Comparison of ENCODE assay signal across 1 cellular context in the genomic region with DNA sequence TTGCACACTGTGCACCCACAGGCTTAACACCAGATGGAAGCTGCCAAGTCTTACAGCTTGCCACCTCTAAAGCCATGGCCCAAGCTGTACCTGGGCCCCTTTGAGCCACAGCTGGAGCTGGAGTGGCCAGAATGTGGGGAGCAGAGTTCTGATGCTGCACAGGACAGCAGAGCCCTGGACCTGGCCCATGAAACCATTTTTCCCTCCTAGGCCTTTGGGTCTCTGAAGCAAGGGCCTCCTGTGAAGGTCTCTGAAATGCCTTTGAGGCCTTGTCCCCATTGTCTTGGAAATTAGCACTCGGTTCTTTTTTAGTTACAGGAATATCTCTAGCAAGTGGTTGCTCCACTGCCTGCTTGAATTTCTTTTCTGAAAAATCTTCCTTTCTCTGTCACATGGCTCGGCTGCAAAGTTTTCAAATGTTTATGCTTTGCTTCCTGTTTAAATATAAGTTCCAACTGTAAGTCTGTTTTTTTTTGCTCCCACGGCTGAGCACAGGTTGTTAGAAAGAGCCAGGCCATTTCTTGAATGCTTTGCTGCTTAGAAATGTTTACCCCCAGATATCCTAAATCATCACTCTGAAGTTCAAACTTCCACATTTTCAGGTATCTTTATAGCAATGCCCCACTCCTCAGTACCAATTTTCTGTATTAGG.
TF ChIP-seq lines count a peak whose summit lies in the region.

No MANE protein-coding gene starts in this region.

TF ChIP-seq in GM23338, 12 proteins besides CTCF, POLR2A, EP300 and RAD21 (continued from another document):
- TF ChIP-seq, protein P1, sequence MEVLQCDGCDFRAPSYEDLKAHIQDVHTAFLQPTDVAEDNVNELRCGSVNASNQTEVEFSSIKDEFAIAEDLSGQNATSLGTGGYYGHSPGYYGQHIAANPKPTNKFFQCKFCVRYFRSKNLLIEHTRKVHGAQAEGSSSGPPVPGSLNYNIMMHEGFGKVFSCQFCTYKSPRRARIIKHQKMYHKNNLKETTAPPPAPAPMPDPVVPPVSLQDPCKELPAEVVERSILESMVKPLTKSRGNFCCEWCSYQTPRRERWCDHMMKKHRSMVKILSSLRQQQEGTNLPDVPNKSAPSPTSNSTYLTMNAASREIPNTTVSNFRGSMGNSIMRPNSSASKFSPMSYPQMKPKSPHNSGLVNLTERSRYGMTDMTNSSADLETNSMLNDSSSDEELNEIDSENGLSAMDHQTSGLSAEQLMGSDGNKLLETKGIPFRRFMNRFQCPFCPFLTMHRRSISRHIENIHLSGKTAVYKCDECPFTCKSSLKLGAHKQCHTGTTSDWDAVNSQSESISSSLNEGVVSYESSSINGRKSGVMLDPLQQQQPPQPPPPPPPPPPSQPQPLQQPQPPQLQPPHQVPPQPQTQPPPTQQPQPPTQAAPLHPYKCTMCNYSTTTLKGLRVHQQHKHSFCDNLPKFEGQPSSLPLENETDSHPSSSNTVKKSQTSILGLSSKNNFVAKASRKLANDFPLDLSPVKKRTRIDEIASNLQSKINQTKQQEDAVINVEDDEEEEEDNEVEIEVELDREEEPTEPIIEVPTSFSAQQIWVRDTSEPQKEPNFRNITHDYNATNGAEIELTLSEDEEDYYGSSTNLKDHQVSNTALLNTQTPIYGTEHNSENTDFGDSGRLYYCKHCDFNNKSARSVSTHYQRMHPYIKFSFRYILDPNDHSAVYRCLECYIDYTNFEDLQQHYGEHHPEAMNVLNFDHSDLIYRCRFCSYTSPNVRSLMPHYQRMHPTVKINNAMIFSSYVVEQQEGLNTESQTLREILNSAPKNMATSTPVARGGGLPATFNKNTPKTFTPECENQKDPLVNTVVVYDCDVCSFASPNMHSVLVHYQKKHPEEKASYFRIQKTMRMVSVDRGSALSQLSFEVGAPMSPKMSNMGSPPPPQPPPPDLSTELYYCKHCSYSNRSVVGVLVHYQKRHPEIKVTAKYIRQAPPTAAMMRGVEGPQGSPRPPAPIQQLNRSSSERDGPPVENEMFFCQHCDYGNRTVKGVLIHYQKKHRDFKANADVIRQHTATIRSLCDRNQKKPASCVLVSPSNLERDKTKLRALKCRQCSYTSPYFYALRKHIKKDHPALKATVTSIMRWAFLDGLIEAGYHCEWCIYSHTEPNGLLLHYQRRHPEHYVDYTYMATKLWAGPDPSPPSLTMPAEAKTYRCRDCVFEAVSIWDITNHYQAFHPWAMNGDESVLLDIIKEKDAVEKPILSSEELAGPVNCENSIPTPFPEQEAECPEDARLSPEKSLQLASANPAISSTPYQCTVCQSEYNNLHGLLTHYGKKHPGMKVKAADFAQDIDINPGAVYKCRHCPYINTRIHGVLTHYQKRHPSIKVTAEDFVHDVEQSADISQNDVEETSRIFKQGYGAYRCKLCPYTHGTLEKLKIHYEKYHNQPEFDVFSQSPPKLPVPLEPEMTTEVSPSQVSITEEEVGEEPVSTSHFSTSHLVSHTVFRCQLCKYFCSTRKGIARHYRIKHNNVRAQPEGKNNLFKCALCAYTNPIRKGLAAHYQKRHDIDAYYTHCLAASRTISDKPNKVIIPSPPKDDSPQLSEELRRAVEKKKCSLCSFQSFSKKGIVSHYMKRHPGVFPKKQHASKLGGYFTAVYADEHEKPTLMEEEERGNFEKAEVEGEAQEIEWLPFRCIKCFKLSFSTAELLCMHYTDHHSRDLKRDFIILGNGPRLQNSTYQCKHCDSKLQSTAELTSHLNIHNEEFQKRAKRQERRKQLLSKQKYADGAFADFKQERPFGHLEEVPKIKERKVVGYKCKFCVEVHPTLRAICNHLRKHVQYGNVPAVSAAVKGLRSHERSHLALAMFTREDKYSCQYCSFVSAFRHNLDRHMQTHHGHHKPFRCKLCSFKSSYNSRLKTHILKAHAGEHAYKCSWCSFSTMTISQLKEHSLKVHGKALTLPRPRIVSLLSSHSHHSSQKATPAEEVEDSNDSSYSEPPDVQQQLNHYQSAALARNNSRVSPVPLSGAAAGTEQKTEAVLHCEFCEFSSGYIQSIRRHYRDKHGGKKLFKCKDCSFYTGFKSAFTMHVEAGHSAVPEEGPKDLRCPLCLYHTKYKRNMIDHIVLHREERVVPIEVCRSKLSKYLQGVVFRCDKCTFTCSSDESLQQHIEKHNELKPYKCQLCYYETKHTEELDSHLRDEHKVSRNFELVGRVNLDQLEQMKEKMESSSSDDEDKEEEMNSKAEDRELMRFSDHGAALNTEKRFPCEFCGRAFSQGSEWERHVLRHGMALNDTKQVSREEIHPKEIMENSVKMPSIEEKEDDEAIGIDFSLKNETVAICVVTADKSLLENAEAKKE (CRISPR knock-in tag; IDR thresholded peaks at IDR 0.05) = no peak
- no peak for TF ChIP-seq EZH2 (IDR thresholded peaks at IDR 0.05; ENCODE audit: low read depth, unreplicated experiment)
- no peak for TF ChIP-seq STAT1 (IDR thresholded peaks at IDR 0.05; ENCODE audit: unreplicated experiment)
- TF ChIP-seq, protein P2, sequence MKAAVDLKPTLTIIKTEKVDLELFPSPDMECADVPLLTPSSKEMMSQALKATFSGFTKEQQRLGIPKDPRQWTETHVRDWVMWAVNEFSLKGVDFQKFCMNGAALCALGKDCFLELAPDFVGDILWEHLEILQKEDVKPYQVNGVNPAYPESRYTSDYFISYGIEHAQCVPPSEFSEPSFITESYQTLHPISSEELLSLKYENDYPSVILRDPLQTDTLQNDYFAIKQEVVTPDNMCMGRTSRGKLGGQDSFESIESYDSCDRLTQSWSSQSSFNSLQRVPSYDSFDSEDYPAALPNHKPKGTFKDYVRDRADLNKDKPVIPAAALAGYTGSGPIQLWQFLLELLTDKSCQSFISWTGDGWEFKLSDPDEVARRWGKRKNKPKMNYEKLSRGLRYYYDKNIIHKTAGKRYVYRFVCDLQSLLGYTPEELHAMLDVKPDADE (IDR thresholded peaks at IDR 0.05) = no peak
- no peak for TF ChIP-seq JUNB (IDR thresholded peaks at IDR 0.05; ENCODE audit: unreplicated experiment)
- TF ChIP-seq, protein P3, sequence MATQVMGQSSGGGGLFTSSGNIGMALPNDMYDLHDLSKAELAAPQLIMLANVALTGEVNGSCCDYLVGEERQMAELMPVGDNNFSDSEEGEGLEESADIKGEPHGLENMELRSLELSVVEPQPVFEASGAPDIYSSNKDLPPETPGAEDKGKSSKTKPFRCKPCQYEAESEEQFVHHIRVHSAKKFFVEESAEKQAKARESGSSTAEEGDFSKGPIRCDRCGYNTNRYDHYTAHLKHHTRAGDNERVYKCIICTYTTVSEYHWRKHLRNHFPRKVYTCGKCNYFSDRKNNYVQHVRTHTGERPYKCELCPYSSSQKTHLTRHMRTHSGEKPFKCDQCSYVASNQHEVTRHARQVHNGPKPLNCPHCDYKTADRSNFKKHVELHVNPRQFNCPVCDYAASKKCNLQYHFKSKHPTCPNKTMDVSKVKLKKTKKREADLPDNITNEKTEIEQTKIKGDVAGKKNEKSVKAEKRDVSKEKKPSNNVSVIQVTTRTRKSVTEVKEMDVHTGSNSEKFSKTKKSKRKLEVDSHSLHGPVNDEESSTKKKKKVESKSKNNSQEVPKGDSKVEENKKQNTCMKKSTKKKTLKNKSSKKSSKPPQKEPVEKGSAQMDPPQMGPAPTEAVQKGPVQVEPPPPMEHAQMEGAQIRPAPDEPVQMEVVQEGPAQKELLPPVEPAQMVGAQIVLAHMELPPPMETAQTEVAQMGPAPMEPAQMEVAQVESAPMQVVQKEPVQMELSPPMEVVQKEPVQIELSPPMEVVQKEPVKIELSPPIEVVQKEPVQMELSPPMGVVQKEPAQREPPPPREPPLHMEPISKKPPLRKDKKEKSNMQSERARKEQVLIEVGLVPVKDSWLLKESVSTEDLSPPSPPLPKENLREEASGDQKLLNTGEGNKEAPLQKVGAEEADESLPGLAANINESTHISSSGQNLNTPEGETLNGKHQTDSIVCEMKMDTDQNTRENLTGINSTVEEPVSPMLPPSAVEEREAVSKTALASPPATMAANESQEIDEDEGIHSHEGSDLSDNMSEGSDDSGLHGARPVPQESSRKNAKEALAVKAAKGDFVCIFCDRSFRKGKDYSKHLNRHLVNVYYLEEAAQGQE (IDR thresholded peaks at IDR 0.05; ENCODE audit: unreplicated experiment) = no peak
- no peak for TF ChIP-seq NANOG (IDR thresholded peaks at IDR 0.05; ENCODE audit: borderline replicate concordance)
- TF ChIP-seq EZH2phosphoT487 (IDR thresholded peaks at IDR 0.05; ENCODE audit: unreplicated experiment) = no peak
- no peak for TF ChIP-seq ZNF114 (CRISPR knock-in tag; IDR thresholded peaks at IDR 0.05)
- no peak for TF ChIP-seq ZNF331 (CRISPR knock-in tag; IDR thresholded peaks at IDR 0.05; ENCODE audit: low read depth)
- TF ChIP-seq CREB1 (CRISPR knock-in tag; IDR thresholded peaks at IDR 0.05; ENCODE audit: low read depth) = no peak
